Comparison of ENCODE assay signal across 9 cellular contexts in genomic region chr1:41713557-41714327, GRCh38.
DNase-seq lines count a peak whose midpoint lies in the region; ATAC-seq and TF ChIP-seq lines count a peak whose summit lies in the region.
"Had no signal": no experiment of that assay in that cellular context is flagged by ENCODE, and none has a peak within 500 bp of the region (broad histone marks: within the 10 kb centered on the region; RNA-seq: fewer than 3 reads in every experiment).

No MANE protein-coding gene starts in this region.

- no peaks in the 10 kb centered on the region for H3K27me3 Mint-ChIP-seq in endodermal cell (ENCODE audit: insufficient read depth)
- H3K27me3 Mint-ChIP-seq in progenitor cell of endocrine pancreas, result peaks cover 10% of the 10 kb centered on the region
- H3K27me3 Mint-ChIP-seq in natural killer cell (ENCODE audit: low read depth in 2 of 2), result no peaks in the 10 kb centered on the region

- H3K4me3 Mint-ChIP-seq in endodermal cell (no peak overlapping the region), progenitor cell of endocrine pancreas (ENCODE audit: low read depth) (no peak overlapping the region), natural killer cell (no peak overlapping the region)
- H3K4me3 Mint-ChIP-seq: activated naive CD4-positive, alpha-beta T cell treated with anti-CD3 and anti-CD28 coated beads, Interleukin-2, amount 10 ng/mL, durations not matched to agents 7 days and 5 days had no signal

- H3K9ac ChIP-seq in GM23248, result no peak overlapping the region
- H3K9ac ChIP-seq in endodermal cell (ENCODE audit: extremely low read depth, low read length, poor library complexity, severe bottlenecking), result no peak overlapping the region

- H3K4me3 ChIP-seq in GM23248, result no peak overlapping the region
- H3K4me3 ChIP-seq in endodermal cell (ENCODE audit: low read length), result no peak overlapping the region

- no peak overlapping the region for H3K27ac ChIP-seq in GM23248
- peak overlapping the region; percentile 67 for H3K27ac ChIP-seq in endodermal cell (ENCODE audit: low read depth, low read length)

- H3K27me3 ChIP-seq in GM23248 (replicated peaks; ENCODE audit: insufficient read depth) (no peaks in the 10 kb centered on the region), endodermal cell (ENCODE audit: control insufficient read depth, insufficient read depth, low read length, poor library complexity, severe bottlenecking) (no peaks in the 10 kb centered on the region)

- TF ChIP-seq CTCF in endodermal cell (conservative IDR thresholded peaks at IDR 0.05), result no peak
- TF ChIP-seq CTCF in progenitor cell of endocrine pancreas (IDR thresholded peaks at IDR 0.05; ENCODE audit: unreplicated experiment), result no peak
- TF ChIP-seq CTCF in natural killer cell (IDR thresholded peaks at IDR 0.05), result no peak

- H4K20me1 ChIP-seq in GM23248 (ENCODE audit: insufficient read depth), result no peaks in the 10 kb centered on the region

- no peak for ATAC-seq in natural killer cell
- ATAC-seq in HG02973 (IDR thresholded peaks at IDR 0.05; ENCODE audit: unreplicated experiment), result no peak

- in situ Hi-C loops in GM23248 (cut with MboI), result no loop called here

- H3K9me3 ChIP-seq in GM23248 (ENCODE audit: low read depth) (no peaks in the 10 kb centered on the region), endodermal cell (ENCODE audit: control insufficient read depth, low read length) (no peaks in the 10 kb centered on the region)

- no peaks in the 10 kb centered on the region for H3K9me2 ChIP-seq in GM23248 (ENCODE audit: insufficient read depth)

- peak overlapping the region; percentile 34 for H3K4me2 ChIP-seq in GM23248 (ENCODE audit: unreplicated experiment)

- no peaks in the 10 kb centered on the region for H3F3A ChIP-seq in GM23248 (ENCODE audit: insufficient read depth)

- H3K79me2 ChIP-seq in GM23248 (ENCODE audit: insufficient read depth), result no peaks in the 10 kb centered on the region

- no peaks in the 10 kb centered on the region for H3K36me3 ChIP-seq in GM23248 (ENCODE audit: low read depth)
- H3K36me3 ChIP-seq in endodermal cell (ENCODE audit: control insufficient read depth, insufficient read depth, low read length), result no peaks in the 10 kb centered on the region

- no peaks in the 10 kb centered on the region for H3K36me3 Mint-ChIP-seq in endodermal cell (ENCODE audit: low read depth)
- H3K36me3 Mint-ChIP-seq in progenitor cell of endocrine pancreas (ENCODE audit: insufficient read depth), result no peaks in the 10 kb centered on the region
- H3K36me3 Mint-ChIP-seq in natural killer cell, result no peaks in the 10 kb centered on the region
- H3K36me3 Mint-ChIP-seq: activated naive CD4-positive, alpha-beta T cell treated with anti-CD3 and anti-CD28 coated beads, Interleukin-2, amount 10 ng/mL, durations not matched to agents 7 days and 5 days had no signal

- DNase-seq in GM23248 (peak; percentile 72), NCI-H82 treated with DMSO at 0.1 percent for 48 hours (lab: John Stamatoyannopoulos, UW; ENCODE audit: unreplicated experiment) (peak; percentile 15), endodermal cell (no peak), progenitor cell of endocrine pancreas (ENCODE audit: low spot score, unreplicated experiment) (no peak), MV-4-11 (lab: John Stamatoyannopoulos, UW) (no peak), natural killer cell (no peak), activated gamma-delta T cell (lab: John Stamatoyannopoulos, UW) (no peak)
- DNase-seq: activated naive CD4-positive, alpha-beta T cell treated with anti-CD3 and anti-CD28 coated beads, Interleukin-2, amount 10 ng/mL, durations not matched to agents 7 days and 5 days had no signal

- H3K4me1 Mint-ChIP-seq in endodermal cell (peaks cover 7% of the 10 kb centered on the region), progenitor cell of endocrine pancreas (ENCODE audit: low read depth) (peaks cover 5% of the 10 kb centered on the region), natural killer cell (peaks cover 32 to 51% of the 10 kb centered on the region in 2 donors)

- H2AFZ ChIP-seq in GM23248, result no peak overlapping the region

- no peak overlapping the region for H3K27ac Mint-ChIP-seq in endodermal cell
- peak overlapping the region; percentile 29 for H3K27ac Mint-ChIP-seq in progenitor cell of endocrine pancreas
- peak overlapping the region in 1 of 2 donors; percentile 48 for H3K27ac Mint-ChIP-seq in natural killer cell
- H3K27ac Mint-ChIP-seq: activated naive CD4-positive, alpha-beta T cell treated with anti-CD3 and anti-CD28 coated beads, Interleukin-2, amount 10 ng/mL, durations not matched to agents 7 days and 5 days had no signal

- intact Hi-C loops in natural killer cell (cut with micrococcal nuclease), result no loop called here

- 6 to 11% methylated on average over 5 to 6 of the region's 6 CpGs for WGBS in GM23248 (ENCODE audit: low coverage in 1 of 2, low lambda C conversion rate in 2 of 2, missing lambda C conversion rate in 2 of 2), 2 experiments
- WGBS in endodermal cell (ENCODE audit: insufficient coverage in 1 of 2, insufficient read length in 1 of 2), 2 experiments, result 61 to 71% methylated on average over 3 to 6 of the region's 6 CpGs

- H3K9me3 Mint-ChIP-seq in endodermal cell (no peaks in the 10 kb centered on the region), progenitor cell of endocrine pancreas (ENCODE audit: low read depth) (no peaks in the 10 kb centered on the region), natural killer cell (no peaks in the 10 kb centered on the region)
- H3K9me3 Mint-ChIP-seq: activated naive CD4-positive, alpha-beta T cell treated with anti-CD3 and anti-CD28 coated beads, Interleukin-2, amount 10 ng/mL, durations not matched to agents 7 days and 5 days had no signal

- peaks cover 21% of the 10 kb centered on the region for H3K4me1 ChIP-seq in GM23248 (ENCODE audit: insufficient read depth)
- H3K4me1 ChIP-seq in endodermal cell (ENCODE audit: control insufficient read depth, insufficient read depth, low read length), result no peaks in the 10 kb centered on the region

Comparison
In these comparisons a context has a peak if more than half of its experiments do, and no peak if none do; other contexts are left out.
1. DNase-seq: peak in GM23248 (single experiment) and NCI-H82 treated with DMSO at 0.1 percent for 48 hours (single experiment); none in endodermal cell (single experiment), progenitor cell of endocrine pancreas (single experiment), MV-4-11 (single experiment), natural killer cell (single experiment) and activated gamma-delta T cell (single experiment).